ENCODE assay signal across 8 cellular contexts in the genomic region with DNA sequence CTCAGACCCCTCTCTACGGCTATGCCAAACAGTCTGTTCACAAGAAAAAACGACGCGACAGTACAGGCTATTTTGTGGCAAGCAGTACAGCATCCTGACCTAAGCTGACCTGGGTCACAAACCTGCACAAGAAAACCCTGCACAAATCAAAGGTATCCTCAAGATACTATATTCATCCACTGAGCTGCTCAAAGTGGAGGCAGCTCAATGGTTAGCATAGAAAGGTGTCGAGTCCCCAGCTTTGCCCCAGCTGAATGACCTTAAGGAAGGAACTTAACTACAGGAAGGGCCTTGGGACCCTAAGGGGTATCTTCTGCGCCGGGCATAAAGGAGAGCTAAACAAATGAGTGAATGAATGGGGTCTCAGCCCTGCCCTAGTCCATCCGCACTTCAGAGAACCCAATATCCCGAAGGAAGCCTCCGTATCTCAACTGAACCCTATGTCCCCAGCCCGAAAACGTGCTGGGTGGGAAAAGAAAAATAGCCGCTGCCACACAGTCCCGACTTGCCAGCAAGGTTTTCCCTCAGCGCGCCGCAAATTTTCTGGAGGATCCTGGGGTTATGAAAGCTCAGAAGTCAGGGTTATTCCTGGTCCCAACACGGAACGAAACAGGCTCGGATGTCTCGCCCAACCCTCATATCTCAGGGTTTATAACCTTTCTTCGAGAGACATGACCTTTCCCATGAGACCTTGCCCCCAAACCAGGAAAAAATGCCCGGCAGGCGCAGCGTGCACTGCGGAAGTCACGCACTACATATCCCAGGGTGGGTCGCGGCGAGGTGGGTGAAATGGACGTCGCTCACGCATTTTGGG. TPM values are rescaled to one million over a fixed set of nuclear protein-coding genes. Genes with fewer than 3 reads are reported as not detected.
DNase-seq lines count a peak whose midpoint lies in the region; ATAC-seq and TF ChIP-seq lines count a peak whose summit lies in the region.

A gene with protein sequence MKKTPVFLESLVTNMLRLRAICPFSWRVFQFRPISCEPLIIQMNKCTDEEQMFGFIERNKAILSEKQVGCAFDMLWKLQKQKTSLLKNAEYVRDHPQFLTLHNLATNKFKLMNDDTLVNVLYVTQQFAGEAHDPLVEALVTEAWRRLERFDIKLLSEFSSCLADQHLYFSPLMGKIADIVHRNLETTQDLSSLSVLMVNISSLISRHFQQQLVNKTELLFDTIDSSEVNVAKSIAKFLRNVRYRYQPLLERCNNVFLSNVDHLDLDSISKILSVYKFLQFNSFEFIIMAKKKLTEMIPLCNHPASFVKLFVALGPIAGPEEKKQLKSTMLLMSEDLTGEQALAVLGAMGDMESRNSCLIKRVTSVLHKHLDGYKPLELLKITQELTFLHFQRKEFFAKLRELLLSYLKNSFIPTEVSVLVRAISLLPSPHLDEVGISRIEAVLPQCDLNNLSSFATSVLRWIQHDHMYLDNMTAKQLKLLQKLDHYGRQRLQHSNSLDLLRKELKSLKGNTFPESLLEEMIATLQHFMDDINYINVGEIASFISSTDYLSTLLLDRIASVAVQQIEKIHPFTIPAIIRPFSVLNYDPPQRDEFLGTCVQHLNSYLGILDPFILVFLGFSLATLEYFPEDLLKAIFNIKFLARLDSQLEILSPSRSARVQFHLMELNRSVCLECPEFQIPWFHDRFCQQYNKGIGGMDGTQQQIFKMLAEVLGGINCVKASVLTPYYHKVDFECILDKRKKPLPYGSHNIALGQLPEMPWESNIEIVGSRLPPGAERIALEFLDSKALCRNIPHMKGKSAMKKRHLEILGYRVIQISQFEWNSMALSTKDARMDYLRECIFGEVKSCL (minus strand): TSS at position 706 of the 814 bp plus-strand sequence. CDS start 1,836 bp downstream, outside the sequence.

- H3K9me3 ChIP-seq in H9 (ENCODE audit: control insufficient read depth, low read depth, low read length) (no peaks in the 10 kb centered on the region), MG63 (no peaks in the 10 kb centered on the region), neuron (ENCODE audit: low read length) (no peaks in the 10 kb centered on the region), subcutaneous abdominal adipose tissue (ENCODE audit: control insufficient read depth in 5 of 5, low read length in 5 of 5) (no peaks in the 10 kb centered on the region)

- peak within 1 kb of the TSS; percentile 98 to 99 for H3K4me3 Mint-ChIP-seq in H9

- no peak within 1 kb of the TSS for H3K56ac ChIP-seq in H9 (ENCODE audit: insufficient read length, low read depth, low read length)

- H3K4ac ChIP-seq in H9 (ENCODE audit: low read depth, low read length), result no peak within 1 kb of the TSS

- no peak within 1 kb of the TSS for H3K14ac ChIP-seq in H9 (ENCODE audit: insufficient read depth, low read length)

- H2BK120ac ChIP-seq in H9 (ENCODE audit: low read depth, low read length, poor library complexity, severe bottlenecking), result no peak within 1 kb of the TSS

- H4K91ac ChIP-seq in H9 (ENCODE audit: insufficient read length, low read depth, low read length), result no peak within 1 kb of the TSS

- H2AFZ ChIP-seq in H9 (ENCODE audit: low read length) (no peak within 1 kb of the TSS), neuron (ENCODE audit: low read depth, low read length) (peak within 1 kb of the TSS; percentile 86)

- H3T11ph ChIP-seq in H9 (ENCODE audit: low read length), result no peak within 1 kb of the TSS

- H3K27me3 ChIP-seq in H9 (ENCODE audit: insufficient read depth, low read length) (no peaks in the 10 kb centered on the region), MG63 (no peaks in the 10 kb centered on the region), foreskin keratinocyte (no peaks in the 10 kb centered on the region), neuron (ENCODE audit: insufficient read depth, low read length) (no peaks in the 10 kb centered on the region), subcutaneous abdominal adipose tissue (ENCODE audit: control insufficient read depth in 5 of 5, insufficient read depth in 4 of 5, low read length in 5 of 5) (no peaks in the 10 kb centered on the region)

- H2BK12ac ChIP-seq in H9 (ENCODE audit: insufficient read length, low read depth, low read length), result no peak within 1 kb of the TSS

- DNase-seq in ELR (ENCODE audit: low read depth), result peak; percentile 93
- peak; percentile 93 for DNase-seq in H9
- peak; percentile 91 for DNase-seq in MG63
- peak; percentile 97 for DNase-seq in SIG-M5 treated with dmso at 0.1 percent for 504 hours (lab: John Stamatoyannopoulos, UW; ENCODE audit: unreplicated experiment)
- peak; percentile 81 for DNase-seq in activated gamma-delta T cell treated with Interleukin-2 at 50 U/mL for 16 hours
- DNase-seq in foreskin keratinocyte, result peak; percentile 66 to 81

- H3K4me1 Mint-ChIP-seq in H9, result peaks cover 6 to 8% of the 10 kb centered on the region in 2 experiments

- no peak within 1 kb of the TSS for H2BK5ac ChIP-seq in H9 (ENCODE audit: insufficient read length, low read length)

- no peak within 1 kb of the TSS for H2BK15ac ChIP-seq in H9 (ENCODE audit: low read depth, low read length)

- H3K36me3 ChIP-seq in MG63 (peaks cover 4% of the 10 kb centered on the region), neuron (ENCODE audit: insufficient read depth, low read length) (no peaks in the 10 kb centered on the region), subcutaneous abdominal adipose tissue (ENCODE audit: control insufficient read depth in 5 of 5, insufficient read depth in 5 of 5, low read length in 5 of 5) (peaks cover 0 to 2% (median 0%) of the 10 kb centered on the region in 5 donors)

- H2BK20ac ChIP-seq in H9 (ENCODE audit: low read depth, low read length, poor library complexity, severe bottlenecking), result no peak within 1 kb of the TSS

- H4K20me1 ChIP-seq in H9 (ENCODE audit: control insufficient read depth, insufficient read depth, insufficient read length), result no peaks in the 10 kb centered on the region

- H3K4me1 ChIP-seq in H9 (ENCODE audit: insufficient read depth, low read length) (no peaks in the 10 kb centered on the region), foreskin keratinocyte (peaks cover 11% of the 10 kb centered on the region), neuron (ENCODE audit: insufficient read depth, low read length) (peaks cover 7% of the 10 kb centered on the region), subcutaneous abdominal adipose tissue (ENCODE audit: control insufficient read depth in 5 of 5, insufficient read depth in 5 of 5, low read length in 5 of 5) (peaks cover 0 to 13% (median 8%) of the 10 kb centered on the region in 5 donors)

- peak; percentile 99 for ATAC-seq in foreskin keratinocyte

- no peak within 1 kb of the TSS for H2AK5ac ChIP-seq in H9 (ENCODE audit: insufficient read length, low read length)

- no peak within 1 kb of the TSS for H3K23ac ChIP-seq in H9 (ENCODE audit: insufficient read length, low read depth, low read length)

- H3K9me3 Mint-ChIP-seq in H9, result peaks cover 5 to 14% of the 10 kb centered on the region in 2 experiments; a peak in 4 of 5 replicates

- no CpG with 5 or more reads among the region's 33 CpGs for WGBS in H9 (ENCODE audit: extremely low coverage, insufficient read length, low lambda C conversion rate)

- peaks cover 2% of the 10 kb centered on the region; the same call in 1 of the 2 replicates for H3K79me2 ChIP-seq in H9 (ENCODE audit: insufficient read depth, low read length)

- H3K36me3 Mint-ChIP-seq in H9 (ENCODE audit: insufficient read depth in 1 of 3, low read depth in 3 of 3), result peaks cover 3 to 13% (median 6%) of the 10 kb centered on the region in 3 experiments; a peak in 5 of 7 replicates

- no peaks in the 10 kb centered on the region for H3K79me1 ChIP-seq in H9 (ENCODE audit: insufficient read depth, low read depth, low read length, poor library complexity, severe bottlenecking)

- H3K4me3 ChIP-seq in MG63 (peak within 1 kb of the TSS; percentile 78), neuron (ENCODE audit: low read length) (peak within 1 kb of the TSS; percentile 77), subcutaneous abdominal adipose tissue (ENCODE audit: low read depth in 1 of 5, low read length in 5 of 5) (peak within 1 kb of the TSS; percentile 76 to 98 (median 96))

- H3K18ac ChIP-seq in H9 (ENCODE audit: insufficient read length, low read depth, low read length), result no peak within 1 kb of the TSS

- no peak within 1 kb of the TSS for H4K5ac ChIP-seq in H9 (ENCODE audit: insufficient read length, low read depth, low read length)

- TF ChIP-seq CTCF in H9 (conservative IDR thresholded peaks at IDR 0.05), result no peak
- no peak for TF ChIP-seq CTCF in foreskin keratinocyte (conservative IDR thresholded peaks at IDR 0.05)

- peak within 1 kb of the TSS; percentile 65 for H3K4me2 ChIP-seq in H9 (ENCODE audit: insufficient read depth, insufficient read length, low read length)

- H3K27ac Mint-ChIP-seq in H9, result peak within 1 kb of the TSS; percentile 98 to 99 (median 99)

- H3K27me3 Mint-ChIP-seq in H9 (ENCODE audit: low read depth), result peaks cover 22% of the 10 kb centered on the region

- no peaks in the 10 kb centered on the region for H3K23me2 ChIP-seq in H9 (ENCODE audit: insufficient read length, low read depth, low read length, poor library complexity, severe bottlenecking)

- H3K27ac ChIP-seq in H9 (ENCODE audit: insufficient read length, low read depth, low read length) (no peak within 1 kb of the TSS), foreskin keratinocyte (peak within 1 kb of the TSS; percentile 8), subcutaneous abdominal adipose tissue (ENCODE audit: low read depth, low read length) (peak within 1 kb of the TSS; percentile 64)

- H4K8ac ChIP-seq in H9 (replicated peaks; ENCODE audit: insufficient read length, low read depth, low read length), result no peak within 1 kb of the TSS

- H3K9ac ChIP-seq in H9 (ENCODE audit: extremely low read depth, insufficient read length, low read length) (peak within 1 kb of the TSS; percentile 36), subcutaneous abdominal adipose tissue (ENCODE audit: low read length in 5 of 5) (peak within 1 kb of the TSS; percentile 89 to 99 (median 97))

RNA-seq across cellular contexts. Expression of the gene that starts here (rescaled TPM):
- total RNA-seq in H9 (2021), result 46.7 and 47.6 TPM in 2 replicates
- total RNA-seq in MG63 (2014; rRNA removed; shearing (Covaris generic); ENCODE audit: low replicate concordance), result 14.7 and 26.0 TPM in 2 replicates
- total RNA-seq in foreskin keratinocyte, result 28.3 and 35.2 TPM in 2 replicates
- polyA plus RNA-seq in foreskin keratinocyte, result 25.2 and 32.5 TPM in 2 replicates
